18 cellular contexts compared by ENCODE assay signal in genomic region chr2:215826838-215827441, GRCh38.
A peak's percentile ranks its signal among the peaks of the same experiment; 100 is the strongest.
DNase-seq lines count a peak whose midpoint lies in the region; ATAC-seq, FAIRE-seq and TF ChIP-seq lines count a peak whose summit lies in the region.
"Had no signal": no experiment of that assay in that cellular context is flagged by ENCODE, and none has a peak within 500 bp of the region (broad histone marks: within the 10 kb centered on the region; RNA-seq: fewer than 3 reads in every experiment).

No MANE protein-coding gene starts in this region.

- no peaks in the 10 kb centered on the region for H3K27me3 Mint-ChIP-seq in astrocyte (ENCODE audit: low read depth, unreplicated experiment)
- peaks cover 3% of the 10 kb centered on the region for H3K27me3 Mint-ChIP-seq in CD8-positive, alpha-beta T cell (ENCODE audit: low read depth)

- H3K4me3 ChIP-seq in SK-N-SH (ENCODE audit: low read depth in 2 of 2, low read length in 1 of 2) (no peak overlapping the region), astrocyte (ENCODE audit: insufficient read depth, low read depth, low read length) (no peak overlapping the region), keratinocyte (ENCODE audit: control insufficient read depth in 2 of 3, extremely low read depth in 1 of 3, insufficient read depth in 2 of 3, low read depth in 1 of 3, low read length in 3 of 3) (no peak overlapping the region), upper lobe of right lung (no peak overlapping the region)
- H3K4me3 ChIP-seq in CD8-positive, alpha-beta T cell (ENCODE audit: low read depth, low read length) = no peak overlapping the region

- no peak overlapping the region for H3K9ac ChIP-seq in SK-N-SH
- H3K9ac ChIP-seq in astrocyte (ENCODE audit: low read length) = peak overlapping the region; percentile 28
- H3K9ac ChIP-seq in keratinocyte (ENCODE audit: control insufficient read depth, extremely low read depth, insufficient read depth, low read length) = no peak overlapping the region

- H3K9me2 ChIP-seq in SK-N-SH = no peaks in the 10 kb centered on the region

- peak overlapping the region; percentile 77 for H3K27ac Mint-ChIP-seq in astrocyte (ENCODE audit: unreplicated experiment)
- no peak overlapping the region for H3K27ac Mint-ChIP-seq in CD8-positive, alpha-beta T cell

- dilution Hi-C loops in keratinocyte (cut with MboI; ENCODE audit: extremely low pct_ligation_motif_present, low sequenced_read_pairs) = no loop called here

- peaks cover 29% of the 10 kb centered on the region for H3K4me1 Mint-ChIP-seq in astrocyte (ENCODE audit: low read depth, unreplicated experiment)
- H3K4me1 Mint-ChIP-seq in CD8-positive, alpha-beta T cell (ENCODE audit: low read depth) = no peaks in the 10 kb centered on the region

- H3K27ac ChIP-seq in SK-N-SH (ENCODE audit: low read depth in 2 of 2, low read length in 1 of 2) (no peak overlapping the region), astrocyte (ENCODE audit: low read depth, low read length) (no peak overlapping the region), keratinocyte (ENCODE audit: control insufficient read depth, insufficient read depth, low read length) (no peak overlapping the region), upper lobe of right lung (peak overlapping the region; percentile 49)
- H3K27ac ChIP-seq in CD8-positive, alpha-beta T cell (ENCODE audit: low read depth, low read length) = no peak overlapping the region

- no peak overlapping the region for H3K4me3 Mint-ChIP-seq in astrocyte (ENCODE audit: unreplicated experiment)
- H3K4me3 Mint-ChIP-seq in CD8-positive, alpha-beta T cell = no peak overlapping the region
- H3K4me3 Mint-ChIP-seq: activated T-cell treated with anti-CD3 and anti-CD28 coated beads, Interleukin-2, amount 50 U/mL, for 4 hours; neural crest cell had no signal

- H3K4me1 ChIP-seq in SK-N-SH (ENCODE audit: control insufficient read depth in 1 of 2, insufficient read depth in 2 of 2, low read depth in 1 of 2, low read length in 1 of 2) (peaks cover 3 to 21% of the 10 kb centered on the region in 2 experiments; a peak in 2 of 4 replicates), astrocyte (ENCODE audit: insufficient read depth, low read length) (peaks cover 24% of the 10 kb centered on the region), keratinocyte (ENCODE audit: control insufficient read depth, extremely low read depth, insufficient read depth, low read length) (peaks cover 8% of the 10 kb centered on the region), upper lobe of right lung (peaks cover 8% of the 10 kb centered on the region)
- no peaks in the 10 kb centered on the region for H3K4me1 ChIP-seq in CD8-positive, alpha-beta T cell (ENCODE audit: insufficient read depth, low read length)

- no peaks in the 10 kb centered on the region for H4K20me1 ChIP-seq in SK-N-SH (ENCODE audit: insufficient read depth)
- no peaks in the 10 kb centered on the region for H4K20me1 ChIP-seq in astrocyte (ENCODE audit: insufficient read depth, low read length)
- no peaks in the 10 kb centered on the region for H4K20me1 ChIP-seq in keratinocyte (ENCODE audit: control insufficient read depth, extremely low read depth, insufficient read depth, low read length)

- no peak for TF ChIP-seq CTCF in SK-N-SH (IDR thresholded peaks at IDR 0.05)
- no peak for TF ChIP-seq CTCF in astrocyte (IDR thresholded peaks at IDR 0.05; ENCODE audit: insufficient read depth, low read depth, low read length)
- TF ChIP-seq CTCF in keratinocyte (optimal IDR thresholded peaks at IDR 0.05 in 1 of 3, IDR thresholded peaks at IDR 0.05 in 1 of 3, conservative IDR thresholded peaks at IDR 0.05 in 1 of 3; ENCODE audit: extremely low read depth in 1 of 3, insufficient read depth in 2 of 3, low read length in 3 of 3) = no peak
- TF ChIP-seq CTCF in upper lobe of right lung (IDR thresholded peaks at IDR 0.05) = no peak
- TF ChIP-seq CTCF in CD8-positive, alpha-beta T cell (IDR thresholded peaks at IDR 0.05) = no peak

- H2AFZ ChIP-seq in SK-N-SH (ENCODE audit: low read depth) (no peak overlapping the region; the same call in 1 of the 2 replicates), astrocyte (ENCODE audit: low read depth, low read length) (peak overlapping the region; percentile 35), keratinocyte (ENCODE audit: control insufficient read depth, low read length) (peak overlapping the region; percentile 26)

- peaks cover 13% of the 10 kb centered on the region for H3F3A ChIP-seq in SK-N-SH (replicated peaks; ENCODE audit: insufficient read depth)

- no peaks in the 10 kb centered on the region for H3K9me3 ChIP-seq in SK-N-SH
- H3K9me3 ChIP-seq in astrocyte (ENCODE audit: insufficient read depth, low read depth, low read length) = no peaks in the 10 kb centered on the region
- no peaks in the 10 kb centered on the region for H3K9me3 ChIP-seq in keratinocyte (ENCODE audit: control insufficient read depth, low read depth, low read length)
- H3K9me3 ChIP-seq in upper lobe of right lung = no peaks in the 10 kb centered on the region
- no peaks in the 10 kb centered on the region for H3K9me3 ChIP-seq in CD8-positive, alpha-beta T cell (ENCODE audit: low read length)

- peaks cover 4% of the 10 kb centered on the region for H3K36me3 Mint-ChIP-seq in astrocyte (ENCODE audit: low read depth, unreplicated experiment)
- H3K36me3 Mint-ChIP-seq in CD8-positive, alpha-beta T cell = no peaks in the 10 kb centered on the region

- WGBS in SK-N-SH (ENCODE audit: low lambda C conversion rate) = 67% methylated on average over 8 of the region's 8 CpGs

- H3K79me2 ChIP-seq in SK-N-SH (ENCODE audit: insufficient read depth) (no peaks in the 10 kb centered on the region), astrocyte (ENCODE audit: insufficient read depth, low read length) (no peaks in the 10 kb centered on the region), keratinocyte (ENCODE audit: control insufficient read depth, insufficient read depth, low read length) (no peaks in the 10 kb centered on the region)

- no peaks in the 10 kb centered on the region for H3K9me1 ChIP-seq in keratinocyte (ENCODE audit: control insufficient read depth, extremely low read depth, insufficient read depth, low read length)

- intact Hi-C loops in upper lobe of right lung (cut with DNase I) = no loop called here
- intact Hi-C loops in CD8-positive, alpha-beta T cell (cut with DNase I, micrococcal nuclease) = no loop called here

- H3K27me3 ChIP-seq in SK-N-SH (ENCODE audit: insufficient read depth) = no peaks in the 10 kb centered on the region
- H3K27me3 ChIP-seq in astrocyte (ENCODE audit: insufficient read depth, low read length) = no peaks in the 10 kb centered on the region
- H3K27me3 ChIP-seq in keratinocyte (ENCODE audit: control insufficient read depth, extremely low read depth, insufficient read depth, low read length) = no peaks in the 10 kb centered on the region
- H3K27me3 ChIP-seq in upper lobe of right lung = no peaks in the 10 kb centered on the region
- no peaks in the 10 kb centered on the region for H3K27me3 ChIP-seq in CD8-positive, alpha-beta T cell (ENCODE audit: insufficient read depth, low read length)

- H3K9me3 Mint-ChIP-seq in astrocyte (ENCODE audit: unreplicated experiment) = peaks cover 7% of the 10 kb centered on the region
- H3K9me3 Mint-ChIP-seq in CD8-positive, alpha-beta T cell = no peaks in the 10 kb centered on the region
- H3K9me3 Mint-ChIP-seq: activated T-cell treated with anti-CD3 and anti-CD28 coated beads, Interleukin-2, amount 50 U/mL, for 4 hours; neural crest cell had no signal

- POLR2A ChIA-PET in SK-N-SH (lab: Yijun Ruan, JAX) = no interaction called here
- POLR2A ChIA-PET in CD8-positive, alpha-beta T cell (lab: Charles Lee) = no interaction called here

- TF ChIP-seq EP300 in SK-N-SH (IDR thresholded peaks at IDR 0.05; ENCODE audit: borderline replicate concordance in 1 of 2, low read depth in 1 of 2, low read length in 1 of 2) = no peak

- peak; percentile 57 for ATAC-seq in SK-N-SH treated with all-trans-retinoic acid at 6 μM for 48 hours
- no peak for ATAC-seq in upper lobe of right lung
- ATAC-seq in CD8-positive, alpha-beta T cell = no peak
- ATAC-seq: activated T-cell treated with anti-CD3 and anti-CD28 coated beads, Interleukin-2, amount 50 U/mL, for 4 hours; left colon had no signal

- CTCF ChIA-PET in SK-N-SH (lab: Yijun Ruan, JAX) = interaction anchor here (0.8 to 2.0 kb wide), 3 partner anchors 49 to 306 kb away, joined by 3 to 5 read pairs (median 3); no protein-coding TSS in a partner anchor
- CTCF ChIA-PET in CD8-positive, alpha-beta T cell (lab: Charles Lee) = no interaction called here

- no peaks in the 10 kb centered on the region for H3K36me3 ChIP-seq in SK-N-SH (replicated peaks in 1 of 2; ENCODE audit: control insufficient read depth in 1 of 2, insufficient read depth in 2 of 2, low read length in 1 of 2)
- no peaks in the 10 kb centered on the region for H3K36me3 ChIP-seq in astrocyte (ENCODE audit: insufficient read depth, low read length)
- H3K36me3 ChIP-seq in keratinocyte (ENCODE audit: control insufficient read depth in 2 of 2, extremely low read depth in 1 of 2, insufficient read depth in 2 of 2, low read length in 2 of 2) = no peaks in the 10 kb centered on the region
- H3K36me3 ChIP-seq in upper lobe of right lung = no peaks in the 10 kb centered on the region
- H3K36me3 ChIP-seq in CD8-positive, alpha-beta T cell (ENCODE audit: insufficient read depth, low read length) = no peaks in the 10 kb centered on the region

- H3K4me2 ChIP-seq in SK-N-SH (no peak overlapping the region), astrocyte (ENCODE audit: low read length) (peak overlapping the region; percentile 52), keratinocyte (ENCODE audit: control insufficient read depth, extremely low read depth, insufficient read depth, low read depth, low read length) (no peak overlapping the region)

- DNase-seq in SK-N-SH (no peak), astrocyte (ENCODE audit: low read depth) (peak; percentile 46), keratinocyte (ENCODE audit: low read depth, low spot score) (no peak), upper lobe of right lung (no peak), A172 (ENCODE audit: low spot score) (no peak), NCI-H2081 (lab: John Stamatoyannopoulos, UW) (no peak)
- DNase-seq in CD8-positive, alpha-beta T cell = no peak
- DNase-seq: activated CD4-positive, alpha-beta T cell treated with anti-CD3 and anti-CD28 coated beads for 48 hours; activated T-cell treated with anti-CD3 and anti-CD28 coated beads, Interleukin-2, amount 50 U/mL, for 4 hours; amygdala; DMS153; effector memory CD4-positive, alpha-beta T cell; head of caudate nucleus; Kasumi-1; left colon; NCI-H2081 treated with DMSO at 0.1 percent for 48 hours had no signal

- no peak for TF ChIP-seq RAD21 in SK-N-SH (IDR thresholded peaks at IDR 0.05; ENCODE audit: low read length)

- FAIRE-seq in astrocyte (lab: Jason Lieb, UNC) (no peak), keratinocyte (lab: Jason Lieb, UNC) (no peak)
